2 cellular contexts compared by ENCODE assay signal in the genomic region with DNA sequence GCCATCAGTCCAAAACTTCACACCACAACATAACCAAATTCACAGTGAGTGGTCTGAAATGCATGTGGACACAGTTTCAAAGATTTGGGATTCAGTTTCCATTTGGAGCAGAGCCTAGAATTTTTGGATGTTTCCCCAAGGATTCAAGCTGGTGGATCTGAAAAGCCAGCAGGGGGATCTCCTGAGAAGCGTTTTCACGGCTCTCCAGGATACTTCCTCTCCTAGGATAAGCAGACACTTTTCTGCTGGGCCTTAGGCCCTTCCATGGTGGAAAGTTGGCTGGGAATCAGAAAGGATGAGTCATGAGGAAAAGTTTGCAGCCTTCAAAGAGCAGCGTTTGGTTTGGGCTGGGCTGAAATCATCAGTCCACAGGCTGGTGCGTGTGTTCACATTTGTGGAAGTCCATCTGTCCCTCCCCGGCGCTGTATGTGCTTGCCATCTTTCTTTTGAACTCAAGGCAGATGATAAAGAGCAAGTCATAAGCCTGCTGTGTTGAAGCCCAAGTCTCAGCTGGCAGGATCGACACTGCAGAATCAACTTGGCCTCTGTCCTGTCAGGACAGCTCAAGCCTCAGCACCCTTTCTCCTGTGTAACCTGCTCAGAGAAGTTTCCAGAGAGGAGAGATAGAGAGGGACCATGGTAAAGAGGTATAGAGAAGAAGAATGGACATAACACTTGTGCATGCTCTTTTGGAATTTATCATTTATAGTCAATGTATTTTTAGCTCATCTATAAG.
TF ChIP-seq lines count a peak whose summit lies in the region.

No MANE protein-coding gene starts in this region.

TF ChIP-seq in HEK293, 187 proteins besides CTCF, POLR2A, EP300 and RAD21 (continued from another document and continues in another):
- TF ChIP-seq, protein P1, sequence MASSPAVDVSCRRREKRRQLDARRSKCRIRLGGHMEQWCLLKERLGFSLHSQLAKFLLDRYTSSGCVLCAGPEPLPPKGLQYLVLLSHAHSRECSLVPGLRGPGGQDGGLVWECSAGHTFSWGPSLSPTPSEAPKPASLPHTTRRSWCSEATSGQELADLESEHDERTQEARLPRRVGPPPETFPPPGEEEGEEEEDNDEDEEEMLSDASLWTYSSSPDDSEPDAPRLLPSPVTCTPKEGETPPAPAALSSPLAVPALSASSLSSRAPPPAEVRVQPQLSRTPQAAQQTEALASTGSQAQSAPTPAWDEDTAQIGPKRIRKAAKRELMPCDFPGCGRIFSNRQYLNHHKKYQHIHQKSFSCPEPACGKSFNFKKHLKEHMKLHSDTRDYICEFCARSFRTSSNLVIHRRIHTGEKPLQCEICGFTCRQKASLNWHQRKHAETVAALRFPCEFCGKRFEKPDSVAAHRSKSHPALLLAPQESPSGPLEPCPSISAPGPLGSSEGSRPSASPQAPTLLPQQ (tag by site-specific recombination; IDR thresholded peaks at IDR 0.05) = no peak
- TF ChIP-seq ZNF248 (tag by site-specific recombination; IDR thresholded peaks at IDR 0.05) = no peak
- TF ChIP-seq ZNF792 (tag by site-specific recombination; IDR thresholded peaks at IDR 0.05) = no peak
- no peak for TF ChIP-seq ZNF37A (tag by site-specific recombination; IDR thresholded peaks at IDR 0.05)
- no peak for TF ChIP-seq KLF8 (tag by site-specific recombination; IDR thresholded peaks at IDR 0.05)
- TF ChIP-seq, protein P2, sequence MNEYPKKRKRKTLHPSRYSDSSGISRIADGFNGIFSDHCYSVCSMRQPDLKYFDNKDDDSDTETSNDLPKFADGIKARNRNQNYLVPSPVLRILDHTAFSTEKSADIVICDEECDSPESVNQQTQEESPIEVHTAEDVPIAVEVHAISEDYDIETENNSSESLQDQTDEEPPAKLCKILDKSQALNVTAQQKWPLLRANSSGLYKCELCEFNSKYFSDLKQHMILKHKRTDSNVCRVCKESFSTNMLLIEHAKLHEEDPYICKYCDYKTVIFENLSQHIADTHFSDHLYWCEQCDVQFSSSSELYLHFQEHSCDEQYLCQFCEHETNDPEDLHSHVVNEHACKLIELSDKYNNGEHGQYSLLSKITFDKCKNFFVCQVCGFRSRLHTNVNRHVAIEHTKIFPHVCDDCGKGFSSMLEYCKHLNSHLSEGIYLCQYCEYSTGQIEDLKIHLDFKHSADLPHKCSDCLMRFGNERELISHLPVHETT (tag by site-specific recombination; IDR thresholded peaks at IDR 0.05) = no peak
- TF ChIP-seq ZSCAN5A (tag by site-specific recombination; IDR thresholded peaks at IDR 0.05) = no peak
- TF ChIP-seq SP3 (tag by site-specific recombination; IDR thresholded peaks at IDR 0.05) = no peak
- peak; percentile 93 for TF ChIP-seq PRDM1 (tag by site-specific recombination; IDR thresholded peaks at IDR 0.05)
- TF ChIP-seq ZNF555 (tag by site-specific recombination; conservative IDR thresholded peaks at IDR 0.05) = no peak
- TF ChIP-seq ZNF138 (tag by site-specific recombination; IDR thresholded peaks at IDR 0.05; ENCODE audit: borderline replicate concordance) = no peak
- 0 out of 2 replicates have a peak, but pooled peaks have one; percentile 55 for TF ChIP-seq ZNF2 (tag by site-specific recombination; IDR thresholded peaks at IDR 0.05)
- peak; percentile 80 for TF ChIP-seq PRDM6 (tag by site-specific recombination; IDR thresholded peaks at IDR 0.05)
- no peak for TF ChIP-seq ZNF48 (tag by site-specific recombination; IDR thresholded peaks at IDR 0.05)
- TF ChIP-seq, protein P3, sequence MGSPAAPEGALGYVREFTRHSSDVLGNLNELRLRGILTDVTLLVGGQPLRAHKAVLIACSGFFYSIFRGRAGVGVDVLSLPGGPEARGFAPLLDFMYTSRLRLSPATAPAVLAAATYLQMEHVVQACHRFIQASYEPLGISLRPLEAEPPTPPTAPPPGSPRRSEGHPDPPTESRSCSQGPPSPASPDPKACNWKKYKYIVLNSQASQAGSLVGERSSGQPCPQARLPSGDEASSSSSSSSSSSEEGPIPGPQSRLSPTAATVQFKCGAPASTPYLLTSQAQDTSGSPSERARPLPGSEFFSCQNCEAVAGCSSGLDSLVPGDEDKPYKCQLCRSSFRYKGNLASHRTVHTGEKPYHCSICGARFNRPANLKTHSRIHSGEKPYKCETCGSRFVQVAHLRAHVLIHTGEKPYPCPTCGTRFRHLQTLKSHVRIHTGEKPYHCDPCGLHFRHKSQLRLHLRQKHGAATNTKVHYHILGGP (tag by site-specific recombination; IDR thresholded peaks at IDR 0.05) = no peak
- TF ChIP-seq ZNF571 (tag by site-specific recombination; IDR thresholded peaks at IDR 0.05) = no peak
- TF ChIP-seq ELK4 (IDR thresholded peaks at IDR 0.05; ENCODE audit: borderline replicate concordance, low read depth, low read length) = no peak
- no peak for TF ChIP-seq HOXD13 (CRISPR knock-in tag; IDR thresholded peaks at IDR 0.05; ENCODE audit: borderline replicate concordance)
- TF ChIP-seq ZNF221 (tag by site-specific recombination; IDR thresholded peaks at IDR 0.05; ENCODE audit: borderline replicate concordance) = 0 out of 2 replicates have a peak, but pooled peaks have one; percentile 53
- no peak for TF ChIP-seq ZNF530 (tag by site-specific recombination; IDR thresholded peaks at IDR 0.05; ENCODE audit: low read depth)

TF ChIP-seq in K562, 482 proteins besides CTCF, POLR2A, EP300 and RAD21 (continued from another document):
- TF ChIP-seq, protein P4, sequence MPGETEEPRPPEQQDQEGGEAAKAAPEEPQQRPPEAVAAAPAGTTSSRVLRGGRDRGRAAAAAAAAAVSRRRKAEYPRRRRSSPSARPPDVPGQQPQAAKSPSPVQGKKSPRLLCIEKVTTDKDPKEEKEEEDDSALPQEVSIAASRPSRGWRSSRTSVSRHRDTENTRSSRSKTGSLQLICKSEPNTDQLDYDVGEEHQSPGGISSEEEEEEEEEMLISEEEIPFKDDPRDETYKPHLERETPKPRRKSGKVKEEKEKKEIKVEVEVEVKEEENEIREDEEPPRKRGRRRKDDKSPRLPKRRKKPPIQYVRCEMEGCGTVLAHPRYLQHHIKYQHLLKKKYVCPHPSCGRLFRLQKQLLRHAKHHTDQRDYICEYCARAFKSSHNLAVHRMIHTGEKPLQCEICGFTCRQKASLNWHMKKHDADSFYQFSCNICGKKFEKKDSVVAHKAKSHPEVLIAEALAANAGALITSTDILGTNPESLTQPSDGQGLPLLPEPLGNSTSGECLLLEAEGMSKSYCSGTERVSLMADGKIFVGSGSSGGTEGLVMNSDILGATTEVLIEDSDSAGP (CRISPR knock-in tag; IDR thresholded peaks at IDR 0.05) = no peak
- no peak for TF ChIP-seq FIP1L1 (IDR thresholded peaks at IDR 0.05; ENCODE audit: low read depth, low read length, poor library complexity, severe bottlenecking)
- TF ChIP-seq JUND (IDR thresholded peaks at IDR 0.05; ENCODE audit: borderline replicate concordance, low read depth, low read length) = peak; percentile 11; the same call in 1 of the 2 replicates
- peak; percentile 38; the same call in 1 of the 3 replicates for TF ChIP-seq JUND (tag; IDR thresholded peaks at IDR 0.05; ENCODE audit: borderline replicate concordance, low read depth, low read length)
- TF ChIP-seq BCL6 (CRISPR knock-in tag; IDR thresholded peaks at IDR 0.05) = no peak
- no peak for TF ChIP-seq CCAR2 (IDR thresholded peaks at IDR 0.05; ENCODE audit: low read depth, low read length)
- no peak for TF ChIP-seq XRCC3 (IDR thresholded peaks at IDR 0.05)
- TF ChIP-seq RBM34 (IDR thresholded peaks at IDR 0.05; ENCODE audit: borderline replicate concordance, insufficient read depth, low read length) = no peak
